18 cellular contexts compared by ENCODE assay signal in genomic region chr4:84232311-84233095, GRCh38.
DNase-seq lines count a peak whose midpoint lies in the region; ATAC-seq, FAIRE-seq and TF ChIP-seq lines count a peak whose summit lies in the region.
"Had no signal": no experiment of that assay in that cellular context is flagged by ENCODE, and none has a peak within 500 bp of the region (broad histone marks: within the 10 kb centered on the region; RNA-seq: fewer than 3 reads in every experiment).

No MANE protein-coding gene starts in this region.

- H4K20me1 ChIP-seq in BLaER1 (no peaks in the 10 kb centered on the region), astrocyte (ENCODE audit: insufficient read depth, low read length) (no peaks in the 10 kb centered on the region)

- peaks cover 4% of the 10 kb centered on the region for H3K27me3 Mint-ChIP-seq in astrocyte (ENCODE audit: low read depth, unreplicated experiment)
- H3K27me3 Mint-ChIP-seq in nephron progenitor cell (ENCODE audit: low read depth, poor library complexity), result peaks cover 4% of the 10 kb centered on the region
- H3K27me3 Mint-ChIP-seq: CD4-positive, CD25-positive, alpha-beta regulatory T cell had no signal

- TF ChIP-seq CTCF in astrocyte (IDR thresholded peaks at IDR 0.05; ENCODE audit: insufficient read depth, low read depth, low read length) (no peak), nephron progenitor cell (IDR thresholded peaks at IDR 0.05) (no peak)

- H3K4me2 ChIP-seq in BLaER1, result peak overlapping the region; percentile 5; the same call in 1 of the 2 replicates
- no peak overlapping the region for H3K4me2 ChIP-seq in astrocyte (ENCODE audit: low read length)

- H3K9ac ChIP-seq in BLaER1, result no peak overlapping the region
- H3K9ac ChIP-seq in astrocyte (ENCODE audit: low read length), result no peak overlapping the region

- H3K27ac ChIP-seq in BLaER1 (no peak overlapping the region), astrocyte (ENCODE audit: low read depth, low read length) (no peak overlapping the region)
- H3K27ac ChIP-seq: HL-60 had no signal

- H3K79me2 ChIP-seq in astrocyte (ENCODE audit: insufficient read depth, low read length), result no peaks in the 10 kb centered on the region

- H3K9me3 Mint-ChIP-seq in astrocyte (ENCODE audit: unreplicated experiment), result peaks cover 7% of the 10 kb centered on the region
- peaks cover 3% of the 10 kb centered on the region for H3K9me3 Mint-ChIP-seq in nephron progenitor cell
- H3K9me3 Mint-ChIP-seq: H9 had no signal

- H3K36me3 ChIP-seq in BLaER1 (no peaks in the 10 kb centered on the region), astrocyte (ENCODE audit: insufficient read depth, low read length) (no peaks in the 10 kb centered on the region)

- H3K4me1 Mint-ChIP-seq in astrocyte (ENCODE audit: low read depth, unreplicated experiment) (no peaks in the 10 kb centered on the region), nephron progenitor cell (no peaks in the 10 kb centered on the region)
- H3K4me1 Mint-ChIP-seq: CD4-positive, CD25-positive, alpha-beta regulatory T cell had no signal

- H2AFZ ChIP-seq in astrocyte (ENCODE audit: low read depth, low read length), result no peak overlapping the region

- H3K27ac Mint-ChIP-seq in astrocyte (ENCODE audit: unreplicated experiment) (no peak overlapping the region), nephron progenitor cell (peak overlapping the region; percentile 15)
- H3K27ac Mint-ChIP-seq: CD4-positive, CD25-positive, alpha-beta regulatory T cell; H9 had no signal

- no peak for ATAC-seq in GM21825 (IDR thresholded peaks at IDR 0.05; ENCODE audit: unreplicated experiment)
- no peak for ATAC-seq in HG02759 (IDR thresholded peaks at IDR 0.05; ENCODE audit: unreplicated experiment)

- H3K36me3 Mint-ChIP-seq in astrocyte (ENCODE audit: low read depth, unreplicated experiment), result peaks cover 1% of the 10 kb centered on the region
- no peaks in the 10 kb centered on the region for H3K36me3 Mint-ChIP-seq in nephron progenitor cell (ENCODE audit: low read depth)
- H3K36me3 Mint-ChIP-seq: CD4-positive, CD25-positive, alpha-beta regulatory T cell had no signal

- H3K9me3 ChIP-seq in BLaER1, result 0 out of 2 replicates have a peak, but pooled peaks cover 5% of the 10 kb centered on the region
- no peaks in the 10 kb centered on the region for H3K9me3 ChIP-seq in astrocyte (ENCODE audit: insufficient read depth, low read depth, low read length)
- H3K9me3 ChIP-seq: Caco-2 had no signal

- no peak for FAIRE-seq in astrocyte (lab: Jason Lieb, UNC)

- H3K4me3 Mint-ChIP-seq in astrocyte (ENCODE audit: unreplicated experiment) (no peak overlapping the region), nephron progenitor cell (no peak overlapping the region)
- H3K4me3 Mint-ChIP-seq: CD4-positive, CD25-positive, alpha-beta regulatory T cell; H9 had no signal

- DNase-seq in MV-4-11 (lab: John Stamatoyannopoulos, UW), result peak; percentile 53
- DNase-seq in astrocyte (ENCODE audit: low read depth), result peak; percentile 51
- DNase-seq in nephron progenitor cell, result no peak
- no peak for DNase-seq in nucleus accumbens (lab: John Stamatoyannopoulos, UW)
- DNase-seq: AML-193; Caco-2; CD4-positive, CD25-positive, alpha-beta regulatory T cell; DMS153; EL; H9; NCI-H1092; NCI-H146; NCI-H2081; NCI-H774 had no signal

- H3K27me3 ChIP-seq in BLaER1 (no peaks in the 10 kb centered on the region), astrocyte (ENCODE audit: insufficient read depth, low read length) (no peaks in the 10 kb centered on the region)

- H3K4me3 ChIP-seq in BLaER1 (no peak overlapping the region), astrocyte (ENCODE audit: insufficient read depth, low read depth, low read length) (no peak overlapping the region)

- H3K4me1 ChIP-seq in BLaER1 (peaks cover 13% of the 10 kb centered on the region), astrocyte (ENCODE audit: insufficient read depth, low read length) (no peaks in the 10 kb centered on the region)

Comparison
In these comparisons a context has a peak if more than half of its experiments do, and no peak if none do; other contexts are left out.
1. DNase-seq: peak in MV-4-11 (single experiment) and astrocyte (single experiment); none in nephron progenitor cell (single experiment) and nucleus accumbens (0 of 56).